In the genomic region with DNA sequence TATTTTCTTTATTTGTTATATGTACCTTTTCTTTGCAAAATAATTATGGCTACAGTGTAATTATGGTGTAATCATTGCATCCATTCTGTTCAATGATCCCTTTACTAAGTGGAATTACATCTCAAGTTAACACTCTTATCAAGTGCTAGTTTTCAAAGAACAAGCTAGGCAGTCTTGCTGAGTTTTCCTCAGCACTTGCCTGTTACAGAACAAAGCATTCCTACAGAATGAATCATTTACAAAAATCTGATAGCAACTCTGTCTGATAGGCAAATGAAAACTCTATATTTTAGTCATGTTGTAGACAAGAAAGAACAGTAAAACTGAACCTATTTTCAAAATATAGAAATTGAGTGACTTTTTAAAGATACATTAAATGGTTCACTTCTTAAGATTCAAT, we compare ENCODE assay signal across 15 cellular contexts.
"Had no signal": no experiment of that assay in that cellular context is flagged by ENCODE, and none has a peak within 500 bp of the region (broad histone marks: within the 10 kb centered on the region; RNA-seq: fewer than 3 reads in every experiment).

No MANE protein-coding gene starts in this region.

- H3K4me3 ChIP-seq: body of pancreas, prostate gland, upper lobe of left lung had no signal

- DNase-seq: activated CD4-positive, alpha-beta T cell treated with anti-CD3 and anti-CD28 coated beads, Interleukin-2, amount 10 ng/mL, durations not matched to agents 24 days and 14 days; activated naive CD4-positive, alpha-beta T cell treated with Interleukin-2 at 50 U/mL for 16 hours; activated naive CD8-positive, alpha-beta T cell treated with anti-CD3 and anti-CD28 coated beads, Interleukin-2, amount 50 U/mL, for 24 hours; body of pancreas; dermis blood vessel endothelial cell; erythroblast; natural killer cell; occipital lobe; stimulated activated CD4-positive, alpha-beta T cell treated with anti-CD3 and anti-CD28 coated beads, Interleukin-4, amount 100 ng/mL, for 1 hour; stimulated activated CD8-positive, alpha-beta memory T cell treated with anti-CD3 and anti-CD28 coated beads, Interleukin-4, amount 100 ng/mL, for 48 hours; stimulated activated naive CD8-positive, alpha-beta T cell treated with anti-CD3 and anti-CD28 coated beads, Interleukin-15, Interleukin-2, amounts not matched to agents 100 U/mL and 50 U/mL, for 24 hours; T-helper 17 cell; upper lobe of left lung had no signal

- FAIRE-seq: islet of Langerhans had no signal
